In the genomic region with DNA sequence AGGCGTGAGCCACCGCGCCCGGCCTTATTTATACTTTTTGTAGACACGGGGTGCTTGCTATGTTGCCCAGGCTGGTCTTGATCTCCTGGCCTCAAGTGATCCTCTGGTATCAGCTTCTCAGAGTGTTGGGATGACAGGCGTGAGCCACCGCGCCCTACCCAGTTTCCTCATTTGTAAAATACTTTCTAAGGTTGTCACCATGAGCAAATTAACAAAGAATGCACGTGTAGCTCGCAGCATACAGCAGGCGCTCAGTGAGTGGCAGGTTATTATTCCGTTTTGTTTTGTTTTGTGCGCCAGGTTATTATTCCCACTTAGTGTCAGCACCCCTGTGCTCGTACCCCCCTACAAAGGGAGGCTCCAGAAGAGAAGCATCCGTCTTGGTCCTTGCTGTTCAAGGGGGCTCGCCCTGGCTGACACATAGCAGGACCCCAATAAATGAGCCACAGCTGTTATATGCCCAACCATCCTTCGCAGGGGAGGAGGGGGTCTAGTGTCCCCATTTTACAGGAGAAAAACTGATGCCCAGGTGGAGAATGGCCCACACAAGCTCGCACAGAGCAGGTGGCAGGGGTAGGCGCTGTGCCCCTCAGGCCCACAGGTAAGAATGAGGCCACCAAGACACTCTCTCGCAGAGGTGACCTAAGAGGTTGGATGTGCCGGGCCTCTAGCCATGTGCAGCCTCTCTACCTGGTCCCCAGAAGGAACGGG, we compare ENCODE assay signal across 8 cellular contexts. TPM values are rescaled to one million over a fixed set of nuclear protein-coding genes. Genes with fewer than 3 reads are reported as not detected.
DNase-seq lines count a peak whose midpoint lies in the region; ATAC-seq, FAIRE-seq and TF ChIP-seq lines count a peak whose summit lies in the region.

No MANE protein-coding gene starts in this region.

- peak; percentile 71 for FAIRE-seq in G401.6 (lab: Jason Lieb, UNC)

- peak overlapping the region; percentile 71 for H2AFZ ChIP-seq in neural progenitor cell (replicated peaks)

- H3K4me3 ChIP-seq in neural progenitor cell, result peak overlapping the region; percentile 69

- H3K27ac ChIP-seq in neural progenitor cell, result no peak overlapping the region

- peak; percentile 81 for DNase-seq in M059J (ENCODE audit: low read depth)
- peak; percentile 10 for DNase-seq in neural progenitor cell (ENCODE audit: low spot score)
- DNase-seq in stimulated activated CD4-positive, alpha-beta T cell treated with anti-CD3 and anti-CD28 coated beads, Interleukin-4, amount 100 ng/mL, for 4 hours, result no peak

- H3K9me3 ChIP-seq in neural progenitor cell (ENCODE audit: low read depth), result no peaks in the 10 kb centered on the region

- peak overlapping the region; percentile 82 for H3K4me3 Mint-ChIP-seq in dendritic cell treated with granulocyte-macrophage colony-stimulating factor and Interleukin-4, amounts not matched to agents 40 ng/mL and 50 ng/mL, for 4 days
- peak overlapping the region; percentile 87 for H3K4me3 Mint-ChIP-seq in neural progenitor cell

- peaks cover 35% of the 10 kb centered on the region for H3K79me2 ChIP-seq in neural progenitor cell (ENCODE audit: low read depth)

- H3F3A ChIP-seq in neural progenitor cell (ENCODE audit: low read depth), result peaks cover 36% of the 10 kb centered on the region

- TF ChIP-seq CTCF in neural progenitor cell (IDR thresholded peaks at IDR 0.05), result no peak

- no peaks in the 10 kb centered on the region for H3K27me3 Mint-ChIP-seq in dendritic cell treated with granulocyte-macrophage colony-stimulating factor and Interleukin-4, amounts not matched to agents 40 ng/mL and 50 ng/mL, for 4 days
- peaks cover 5% of the 10 kb centered on the region for H3K27me3 Mint-ChIP-seq in neural progenitor cell (ENCODE audit: insufficient read depth, low read depth)

- peaks cover 47% of the 10 kb centered on the region for H4K20me1 ChIP-seq in neural progenitor cell (ENCODE audit: low read depth)

- H3K4me1 Mint-ChIP-seq in dendritic cell treated with granulocyte-macrophage colony-stimulating factor and Interleukin-4, amounts not matched to agents 40 ng/mL and 50 ng/mL, for 4 days (ENCODE audit: low read depth), result peaks cover 56% of the 10 kb centered on the region
- H3K4me1 Mint-ChIP-seq in neural progenitor cell, result peaks cover 25% of the 10 kb centered on the region

- intact Hi-C loops in dendritic cell treated with granulocyte-macrophage colony-stimulating factor and Interleukin-4, amounts not matched to agents 40 ng/mL and 50 ng/mL, for 4 days (cut with micrococcal nuclease), result no loop called here

- no peak overlapping the region for H3K9ac ChIP-seq in neural progenitor cell

- peak overlapping the region; percentile 83 for H3K4me2 ChIP-seq in neural progenitor cell

- ATAC-seq in GM19328 (IDR thresholded peaks at IDR 0.05; ENCODE audit: unreplicated experiment) (no peak), HG03039 (IDR thresholded peaks at IDR 0.05; ENCODE audit: unreplicated experiment) (no peak), HG02610 (IDR thresholded peaks at IDR 0.05; ENCODE audit: unreplicated experiment) (no peak)

- H3K4me1 ChIP-seq in neural progenitor cell, result peaks cover 19% of the 10 kb centered on the region

- no peaks in the 10 kb centered on the region for H3K9me3 Mint-ChIP-seq in dendritic cell treated with granulocyte-macrophage colony-stimulating factor and Interleukin-4, amounts not matched to agents 40 ng/mL and 50 ng/mL, for 4 days
- no peaks in the 10 kb centered on the region for H3K9me3 Mint-ChIP-seq in neural progenitor cell

- H3K27ac Mint-ChIP-seq in dendritic cell treated with granulocyte-macrophage colony-stimulating factor and Interleukin-4, amounts not matched to agents 40 ng/mL and 50 ng/mL, for 4 days, result peak overlapping the region; percentile 75
- no peak overlapping the region for H3K27ac Mint-ChIP-seq in neural progenitor cell

- H3K36me3 ChIP-seq in neural progenitor cell, result no peaks in the 10 kb centered on the region

- no peaks in the 10 kb centered on the region for H3K27me3 ChIP-seq in neural progenitor cell

- H3K36me3 Mint-ChIP-seq in dendritic cell treated with granulocyte-macrophage colony-stimulating factor and Interleukin-4, amounts not matched to agents 40 ng/mL and 50 ng/mL, for 4 days (ENCODE audit: low read depth), result peaks cover 57% of the 10 kb centered on the region
- H3K36me3 Mint-ChIP-seq in neural progenitor cell, result peaks cover 6% of the 10 kb centered on the region

RNA-seq across cellular contexts. Expression of gene MIEF2, which starts 0.7 kb away (rescaled TPM):
- total RNA-seq in M059J (2014; rRNA removed; shearing (Covaris generic)), result 13.3 and 26.4 TPM in 2 replicates
- 8.1 and 23.2 TPM in 2 replicates for total RNA-seq in neural progenitor cell (ENCODE audit: low replicate concordance)

RNA-seq across cellular contexts. Expression of gene FLII, which starts 1.2 kb away (rescaled TPM):
- 180 and 214 TPM in 2 replicates for total RNA-seq in M059J (2014; rRNA removed; shearing (Covaris generic))
- 117 and 193 TPM in 2 replicates for total RNA-seq in neural progenitor cell (ENCODE audit: low replicate concordance)

RNA-seq across cellular contexts. Expression of gene LLGL1, which starts 34.3 kb away (rescaled TPM):
- 24.3 and 38.0 TPM in 2 replicates for total RNA-seq in M059J (2014; rRNA removed; shearing (Covaris generic))
- total RNA-seq in neural progenitor cell (ENCODE audit: low replicate concordance), result 70.5 and 190 TPM in 2 replicates

RNA-seq across cellular contexts. Expression of gene TOP3A, which starts 55.0 kb away (rescaled TPM):
- total RNA-seq in M059J (2014; rRNA removed; shearing (Covaris generic)), result 25.2 and 49.2 TPM in 2 replicates
- total RNA-seq in neural progenitor cell (ENCODE audit: low replicate concordance), result 49.2 and 67.8 TPM in 2 replicates

RNA-seq across cellular contexts. Expression of gene SMCR8, which starts 55.3 kb away (rescaled TPM):
- 9.8 and 14.7 TPM in 2 replicates for total RNA-seq in M059J (2014; rRNA removed; shearing (Covaris generic))
- total RNA-seq in neural progenitor cell (ENCODE audit: low replicate concordance), result 8.9 and 11.9 TPM in 2 replicates

Comparison
In these comparisons a context has a peak if more than half of its experiments do, and no peak if none do; other contexts are left out.
1. DNase-seq: peak in M059J (single experiment) and neural progenitor cell (single experiment); none in stimulated activated CD4-positive, alpha-beta T cell treated with anti-CD3 and anti-CD28 coated beads, Interleukin-4, amount 100 ng/mL, for 4 hours (0 of 2).